8 cellular contexts compared by ENCODE assay signal in the genomic region with DNA sequence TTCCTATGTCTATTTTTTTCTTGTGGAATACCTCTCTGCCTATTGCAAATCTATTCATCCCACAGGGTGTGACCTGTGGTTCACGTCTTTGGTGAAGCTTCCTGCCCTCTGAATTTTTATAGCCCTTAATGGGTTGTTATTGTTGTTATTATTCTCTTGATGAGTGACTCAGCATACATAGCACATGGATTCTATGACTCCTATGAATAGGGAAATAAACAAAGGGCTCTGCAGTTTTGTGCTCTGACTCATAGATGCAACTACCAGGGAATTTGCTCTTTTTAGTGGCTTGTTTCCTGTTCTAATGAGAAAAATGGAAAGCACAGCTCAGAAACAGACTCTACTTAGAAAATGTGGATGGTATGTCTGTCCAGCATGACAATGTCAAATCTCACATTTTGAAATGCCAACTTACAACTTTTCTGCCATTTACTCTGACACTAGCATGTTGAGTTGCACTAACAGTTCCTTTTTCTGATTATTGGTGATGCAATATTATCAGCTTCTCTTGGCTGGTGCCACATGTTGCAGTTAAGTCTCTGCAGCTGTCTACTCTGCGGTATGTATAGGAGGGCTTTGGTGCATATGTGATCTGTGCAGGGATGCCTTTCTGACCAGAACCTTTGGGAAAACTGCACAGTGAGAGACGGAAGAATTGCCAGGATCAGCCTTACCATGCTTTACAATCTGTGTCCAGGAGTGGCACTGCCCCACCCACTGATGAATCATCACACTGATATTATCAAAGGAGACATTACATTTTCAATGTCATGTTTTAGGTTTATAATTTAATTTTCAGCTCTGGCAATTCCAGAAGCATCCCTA.
DNase-seq lines count a peak whose midpoint lies in the region; ATAC-seq and TF ChIP-seq lines count a peak whose summit lies in the region.

No MANE protein-coding gene starts in this region.

- no peaks in the 10 kb centered on the region for H3F3A ChIP-seq in GM23338 (replicated peaks; ENCODE audit: low read depth)

- no peaks in the 10 kb centered on the region for H3K27me3 ChIP-seq in GM23338 (ENCODE audit: insufficient read depth)

- ATAC-seq in GM23338 (peak; percentile 39; the same call in 1 of the 3 replicates), GM18870 (IDR thresholded peaks at IDR 0.05; ENCODE audit: unreplicated experiment) (no peak)
- ATAC-seq in activated T-cell treated with anti-CD3 and anti-CD28 coated beads, Interleukin-2, amount 50 U/mL, for 72 hours (replicated peaks in 1 of 2) = no peak

- peaks cover 39% of the 10 kb centered on the region for H3K36me3 Mint-ChIP-seq in GM23338 (ENCODE audit: low read depth)
- peaks cover 3 to 4% of the 10 kb centered on the region in 2 donors for H3K36me3 Mint-ChIP-seq in activated T-cell treated with anti-CD3 and anti-CD28 coated beads, Interleukin-2, amount 50 U/mL, for 72 hours (ENCODE audit: insufficient read depth in 2 of 2)

- H3K27ac Mint-ChIP-seq in GM23338 = peak overlapping the region; percentile 84
- H3K27ac Mint-ChIP-seq in activated T-cell treated with anti-CD3 and anti-CD28 coated beads, Interleukin-2, amount 50 U/mL, for 72 hours = no peak overlapping the region

- H3K9me2 ChIP-seq in GM23338 (ENCODE audit: insufficient read depth) = no peaks in the 10 kb centered on the region

- no peaks in the 10 kb centered on the region for H4K20me1 ChIP-seq in GM23338 (replicated peaks; ENCODE audit: insufficient read depth)

- H3K27me3 Mint-ChIP-seq in GM23338 (ENCODE audit: insufficient read depth, low read depth, poor library complexity) = peaks cover 7% of the 10 kb centered on the region
- no peaks in the 10 kb centered on the region for H3K27me3 Mint-ChIP-seq in activated T-cell treated with anti-CD3 and anti-CD28 coated beads, Interleukin-2, amount 50 U/mL, for 72 hours (ENCODE audit: low read depth)

- peak; percentile 65 for DNase-seq in GM23338 (ENCODE audit: low spot score)
- DNase-seq in SK-N-DZ (ENCODE audit: low spot score) = peak; percentile 80
- peak; percentile 70 for DNase-seq in fibroblast of the conjunctiva (ENCODE audit: low read depth)
- peak; percentile 99 for DNase-seq in renal cortical epithelial cell (ENCODE audit: low read depth)
- no peak for DNase-seq in AML-193 (lab: John Stamatoyannopoulos, UW)
- DNase-seq in putamen (ENCODE audit: low spot score) = no peak
- DNase-seq in activated T-cell treated with anti-CD3 and anti-CD28 coated beads, Interleukin-2, amount 50 U/mL, for 72 hours = no peak

- peaks cover 50% of the 10 kb centered on the region for H3K4me1 Mint-ChIP-seq in GM23338
- no peaks in the 10 kb centered on the region for H3K4me1 Mint-ChIP-seq in activated T-cell treated with anti-CD3 and anti-CD28 coated beads, Interleukin-2, amount 50 U/mL, for 72 hours (ENCODE audit: low read depth)

- peak overlapping the region; percentile 45 for H3K4me2 ChIP-seq in GM23338

- H3K9me3 Mint-ChIP-seq in GM23338 = peaks cover 12% of the 10 kb centered on the region
- peaks cover 20 to 21% of the 10 kb centered on the region in 2 donors for H3K9me3 Mint-ChIP-seq in activated T-cell treated with anti-CD3 and anti-CD28 coated beads, Interleukin-2, amount 50 U/mL, for 72 hours

- no peak for TF ChIP-seq CTCF in GM23338 (conservative IDR thresholded peaks at IDR 0.05; ENCODE audit: low read depth in 2 of 2)

- no peak overlapping the region for H3K4me3 ChIP-seq in GM23338

- H3K4me3 Mint-ChIP-seq in GM23338 = no peak overlapping the region
- H3K4me3 Mint-ChIP-seq in activated T-cell treated with anti-CD3 and anti-CD28 coated beads, Interleukin-2, amount 50 U/mL, for 72 hours = no peak overlapping the region

- H3K36me3 ChIP-seq in GM23338 (ENCODE audit: insufficient read depth) = no peaks in the 10 kb centered on the region

- peak overlapping the region; percentile 86 for H3K27ac ChIP-seq in GM23338 (ENCODE audit: low read depth)

- no peaks in the 10 kb centered on the region for H3K79me2 ChIP-seq in GM23338 (replicated peaks; ENCODE audit: insufficient read depth)

- no peak overlapping the region for H2AFZ ChIP-seq in GM23338

- peaks cover 43% of the 10 kb centered on the region for H3K4me1 ChIP-seq in GM23338 (ENCODE audit: insufficient read depth)

TF ChIP-seq in GM23338, 12 proteins besides CTCF, POLR2A, EP300 and RAD21:
- no peak for TF ChIP-seq CREB1 (CRISPR knock-in tag; IDR thresholded peaks at IDR 0.05; ENCODE audit: low read depth)
- TF ChIP-seq NANOG (IDR thresholded peaks at IDR 0.05; ENCODE audit: borderline replicate concordance) = peak; percentile 94

Comparison
In these comparisons a context has a peak if more than half of its experiments do, and no peak if none do; other contexts are left out.
1. DNase-seq: peak in GM23338 (single experiment), SK-N-DZ (single experiment), fibroblast of the conjunctiva (single experiment) and renal cortical epithelial cell (single experiment); none in AML-193 (0 of 2), putamen (single experiment) and activated T-cell treated with anti-CD3 and anti-CD28 coated beads, Interleukin-2, amount 50 U/mL, for 72 hours (0 of 2).